8 cellular contexts compared by ENCODE assay signal in genomic region chr16:1929578-1930337, GRCh38. TPM values are rescaled to one million over a fixed set of nuclear protein-coding genes. Genes with fewer than 3 reads are reported as not detected.
DNase-seq lines count a peak whose midpoint lies in the region; ATAC-seq and TF ChIP-seq lines count a peak whose summit lies in the region.

No MANE protein-coding gene starts in this region.

- CTCF ChIA-PET in AG04450 (lab: Charles Lee): interaction anchor here (0.5 to 5.8 kb wide), 16 partner anchors 12 to 223 kb away, joined by 3 to 83 read pairs (median 4); partner anchors contain the start of genes FAHD1 and MEIOB

- no peaks in the 10 kb centered on the region for H3K9me3 ChIP-seq in AG04450 (ENCODE audit: control insufficient read depth, insufficient read depth, low read length)

- H3K4me3 ChIP-seq in AG04450 (ENCODE audit: low read depth, low read length): peak overlapping the region; percentile 63

- peak; percentile 61 for TF ChIP-seq CTCF in AG04450 (IDR thresholded peaks at IDR 0.05; ENCODE audit: low read depth, low read length)

- POLR2A ChIA-PET in AG04450 (lab: Yijun Ruan, JAX): interaction anchor here (0.6 to 1.0 kb wide), 2 partner anchors 13 to 35 kb away, joined by 3 to 6 read pairs; partner anchors contain the start of genes MSRB1 and RPS2

- peaks cover 9% of the 10 kb centered on the region for H3K27me3 ChIP-seq in AG04450 (ENCODE audit: control insufficient read depth, insufficient read depth, low read length)

- ATAC-seq in GM18858 (IDR thresholded peaks at IDR 0.05; ENCODE audit: unreplicated experiment) (peak; percentile 66), HG03103 (IDR thresholded peaks at IDR 0.05; ENCODE audit: low read depth, unreplicated experiment) (peak; percentile 82)
- ATAC-seq in activated CD4-positive, CD25-positive, alpha-beta regulatory T cell treated with anti-CD3 and anti-CD28 coated beads, Interleukin-2, amount 50 U/mL, for 24 hours: peak; percentile 91 to 93

- no peak overlapping the region for H3K27ac ChIP-seq in AG04450 (ENCODE audit: low read depth, low read length)

- DNase-seq in AG04450 (ENCODE audit: low read depth, low spot score) (peak; percentile 32), NCI-H2196 (lab: John Stamatoyannopoulos, UW; ENCODE audit: unreplicated experiment) (peak; percentile 91), cerebellar cortex (ENCODE audit: low spot score) (peak; percentile 51), kidney tubule cell (ENCODE audit: low spot score) (peak; percentile 87)
- peak; percentile 82 to 89 for DNase-seq in stimulated activated CD4-positive, alpha-beta T cell treated with anti-CD3 and anti-CD28 coated beads, Interleukin-15, amount 100 ng/mL, for 48 hours (ENCODE audit: low read depth in 2 of 2)

RNA-seq across cellular contexts. Expression of gene HS3ST6, which starts 11.5 kb away (rescaled TPM):
- polyA plus RNA-seq in AG04450 (2011; rRNA removed): not detected in 2 replicates
- not detected in 2 replicates for polyA minus RNA-seq in AG04450 (2011; rRNA and poly(A)+ RNA removed)

RNA-seq across cellular contexts. Expression of gene MSRB1, which starts 13.2 kb away (rescaled TPM):
- polyA plus RNA-seq in AG04450 (2011; rRNA removed): 23.1 and 32.6 TPM in 2 replicates
- polyA minus RNA-seq in AG04450 (2011; rRNA and poly(A)+ RNA removed): 18.1 and 31.8 TPM in 2 replicates

RNA-seq across cellular contexts. Expression of gene RPL3L, which starts 24.7 kb away (rescaled TPM):
- not detected in 2 replicates for polyA plus RNA-seq in AG04450 (2011; rRNA removed)
- not detected in 2 replicates for polyA minus RNA-seq in AG04450 (2011; rRNA and poly(A)+ RNA removed)

RNA-seq across cellular contexts. Expression of gene NDUFB10, which starts 29.6 kb away (rescaled TPM):
- 126 and 163 TPM in 2 replicates for polyA plus RNA-seq in AG04450 (2011; rRNA removed)
- 179 and 201 TPM in 2 replicates for polyA minus RNA-seq in AG04450 (2011; rRNA and poly(A)+ RNA removed)

RNA-seq across cellular contexts. Expression of gene RPS2, which starts 34.9 kb away (rescaled TPM):
- polyA plus RNA-seq in AG04450 (2011; rRNA removed): 2,494 and 4,570 TPM in 2 replicates
- polyA minus RNA-seq in AG04450 (2011; rRNA and poly(A)+ RNA removed): 1,740 and 2,572 TPM in 2 replicates

Comparison
In these comparisons a context has a peak if more than half of its experiments do, and no peak if none do; other contexts are left out.
1. DNase-seq: peak in every context shown above with its lines; median percentile 91 in NCI-H2196; 87 in kidney tubule cell; 86 in stimulated activated CD4-positive, alpha-beta T cell treated with anti-CD3 and anti-CD28 coated beads, Interleukin-15, amount 100 ng/mL, for 48 hours; 51 in cerebellar cortex; 32 in AG04450.